In the genomic region with DNA sequence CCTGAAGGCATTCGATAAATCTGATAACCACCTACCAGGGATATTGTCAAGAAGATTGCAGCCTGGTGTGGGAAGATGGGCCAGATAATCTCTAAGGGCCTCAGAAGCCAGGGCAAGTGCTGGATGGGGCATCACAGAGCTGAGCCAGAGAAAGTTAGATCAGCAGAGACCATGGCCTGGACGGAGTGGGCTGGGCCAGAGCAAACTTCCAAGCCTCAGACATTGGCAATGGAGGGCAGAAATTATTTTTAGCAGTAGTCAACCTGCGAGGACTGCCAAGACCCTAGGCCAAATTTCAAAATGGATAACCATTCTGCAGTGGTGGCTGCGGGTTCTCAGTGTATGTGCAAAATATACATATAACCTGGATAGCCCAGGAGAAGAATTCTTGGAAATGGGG, we compare ENCODE assay signal across 14 cellular contexts. TPM values are rescaled to one million over a fixed set of nuclear protein-coding genes. Genes with fewer than 3 reads are reported as not detected.
A peak's percentile ranks its signal among the peaks of the same experiment; 100 is the strongest.
DNase-seq lines count a peak whose midpoint lies in the region; ATAC-seq and TF ChIP-seq lines count a peak whose summit lies in the region.
"Had no signal": no experiment of that assay in that cellular context is flagged by ENCODE, and none has a peak within 500 bp of the region (broad histone marks: within the 10 kb centered on the region; RNA-seq: fewer than 3 reads in every experiment).

No MANE protein-coding gene starts in this region.

- H3K4me1 ChIP-seq in heart left ventricle (peaks cover 0 to 11% (median 5%) of the 10 kb centered on the region in 12 donors), left ventricle myocardium inferior (peaks cover 20% of the 10 kb centered on the region), psoas muscle (peaks cover 42% of the 10 kb centered on the region)

- H3K36me3 Mint-ChIP-seq in nephron progenitor cell (ENCODE audit: low read depth), result peaks cover 50% of the 10 kb centered on the region

- 58 to 66% (median 63%) methylated on average over 4 of the region's 4 CpGs for WGBS in heart left ventricle, 4 donors
- 31 to 54% (median 39%) methylated on average over 4 of the region's 4 CpGs for WGBS in psoas muscle, 3 donors

- H3K27me3 ChIP-seq in heart left ventricle (no peaks in the 10 kb centered on the region), left ventricle myocardium inferior (ENCODE audit: low read depth) (no peaks in the 10 kb centered on the region), psoas muscle (ENCODE audit: insufficient read depth in 3 of 3, low read length in 2 of 3) (no peaks in the 10 kb centered on the region)
- H3K27me3 ChIP-seq: BLaER1 treated with 17β-estradiol and CSF1 and Interleukin-3, amounts not matched to agents 10 nM and 100 nM had no signal

- H3K4me1 Mint-ChIP-seq in nephron progenitor cell, result no peaks in the 10 kb centered on the region

- intact Hi-C loops in heart left ventricle (cut with DNase I) (loop anchor here in 4 of 10 donors (5.0 kb wide), 4 partner anchors 59 to 259 kb away; partner anchors contain the start of gene MRTFB (in 1 of the 4)), left ventricle myocardium inferior (cut with micrococcal nuclease) (loop anchor here (10.0 kb wide), 1 partner anchor 246 kb away; no protein-coding TSS in a partner anchor), left cardiac atrium (cut with DNase I) (loop anchor here in 1 of 2 donors (10.0 kb wide), 1 partner anchor 136 kb away; the partner anchor contains the start of gene MRTFB), psoas muscle (cut with DNase I) (no loop called here)

- no peak for TF ChIP-seq POLR2A in heart left ventricle (IDR thresholded peaks at IDR 0.05)

- H3K27ac ChIP-seq in heart left ventricle (peak overlapping the region in 2 of 12 donors; percentile 23 to 34), left ventricle myocardium inferior (replicated peaks) (no peak overlapping the region), psoas muscle (peak overlapping the region; percentile 52)
- H3K27ac ChIP-seq: BLaER1 treated with 17β-estradiol and CSF1 and Interleukin-3, amounts not matched to agents 10 nM and 100 nM; HL-60 had no signal

- no peak overlapping the region for H3K27ac Mint-ChIP-seq in nephron progenitor cell
- H3K27ac Mint-ChIP-seq: CD4-positive, CD25-positive, alpha-beta regulatory T cell had no signal

- no peaks in the 10 kb centered on the region for H3K9me3 ChIP-seq in heart left ventricle
- H3K9me3 ChIP-seq in left ventricle myocardium inferior (replicated peaks), result no peaks in the 10 kb centered on the region
- no peaks in the 10 kb centered on the region for H3K9me3 ChIP-seq in psoas muscle

- TF ChIP-seq CTCF in heart left ventricle (IDR thresholded peaks at IDR 0.05) (no peak), left ventricle myocardium inferior (IDR thresholded peaks at IDR 0.05; ENCODE audit: borderline replicate concordance) (no peak), psoas muscle (IDR thresholded peaks at IDR 0.05) (no peak), nephron progenitor cell (IDR thresholded peaks at IDR 0.05) (no peak)

- no peak for DNase-seq in heart left ventricle
- no peak for DNase-seq in left ventricle myocardium inferior
- DNase-seq in left cardiac atrium, result no peak
- no peak for DNase-seq in psoas muscle
- DNase-seq in UCSD-AML1 (lab: John Stamatoyannopoulos, UW; ENCODE audit: unreplicated experiment), result no peak
- DNase-seq in nephron progenitor cell, result no peak
- DNase-seq: ACHN; CD4-positive, CD25-positive, alpha-beta regulatory T cell; DMS53; GF-D8 had no signal

- H3K4me3 ChIP-seq in heart left ventricle, result no peak overlapping the region
- H3K4me3 ChIP-seq in left ventricle myocardium inferior, result no peak overlapping the region
- H3K4me3 ChIP-seq in psoas muscle, result no peak overlapping the region
- H3K4me3 ChIP-seq: BLaER1 treated with 17β-estradiol and CSF1 and Interleukin-3, amounts not matched to agents 10 nM and 100 nM had no signal

- H3K36me3 ChIP-seq in heart left ventricle (peaks cover 0 to 63% (median 48%) of the 10 kb centered on the region in 9 donors), left ventricle myocardium inferior (peaks cover 36% of the 10 kb centered on the region), psoas muscle (ENCODE audit: insufficient read depth in 1 of 2, low read depth in 1 of 2) (peaks cover 0 to 38% of the 10 kb centered on the region in 2 donors)

- H3K27me3 Mint-ChIP-seq in nephron progenitor cell (ENCODE audit: low read depth, poor library complexity), result no peaks in the 10 kb centered on the region
- H3K27me3 Mint-ChIP-seq: CD4-positive, CD25-positive, alpha-beta regulatory T cell had no signal

- no peak overlapping the region for H3K4me3 Mint-ChIP-seq in nephron progenitor cell
- H3K4me3 Mint-ChIP-seq: CD4-positive, CD25-positive, alpha-beta regulatory T cell had no signal

- H3K9me3 Mint-ChIP-seq in nephron progenitor cell, result no peaks in the 10 kb centered on the region
- H3K9me3 Mint-ChIP-seq: CD4-positive, CD25-positive, alpha-beta regulatory T cell had no signal

- ATAC-seq in heart left ventricle (peak; percentile 57 to 88 (median 76)), left cardiac atrium (peak; percentile 34 to 47), psoas muscle (peak; percentile 49 to 87 (median 78)), GM21367 (IDR thresholded peaks at IDR 0.05; ENCODE audit: unreplicated experiment) (no peak)
- ATAC-seq: HCT116 had no signal

RNA-seq across cellular contexts. Expression of gene ERCC4, which starts 18.5 kb away (rescaled TPM):
- total RNA-seq in heart left ventricle, result 10 to 100 TPM in 2 of 9 donors, 1 to 10 TPM in 7; 6.3 to 15.2 (median 8.3) TPM
- 1 to 10 TPM; 1.4 to 3.2 TPM for polyA plus RNA-seq in heart left ventricle
- total RNA-seq in left ventricle myocardium inferior, result 8.2 TPM
- total RNA-seq in left cardiac atrium, result 10 to 100 TPM in 1 of 2 donors, 1 to 10 TPM in 1; 6.8 to 10.1 TPM
- 10 to 100 TPM in 1 of 4 donors, 1 to 10 TPM in 3; 6.8 to 10.8 (median 8.8) TPM for total RNA-seq in psoas muscle
- 1 to 10 TPM; 2.4 to 8.7 (median 2.5) TPM for polyA plus RNA-seq in psoas muscle
